8 cellular contexts compared by ENCODE assay signal in genomic region chr20:3222635-3223600, GRCh38. TPM values are rescaled to one million over a fixed set of nuclear protein-coding genes. Genes with fewer than 3 reads are reported as not detected.
DNase-seq lines count a peak whose midpoint lies in the region; ATAC-seq and TF ChIP-seq lines count a peak whose summit lies in the region.

No MANE protein-coding gene starts in this region.

- H3K9ac ChIP-seq in MM.1S (ENCODE audit: low read length), result no peak overlapping the region

- no peaks in the 10 kb centered on the region for H3K27me3 ChIP-seq in CD4-positive, CD25-positive, alpha-beta regulatory T cell (ENCODE audit: control insufficient read depth, insufficient read depth, low read length)
- no peaks in the 10 kb centered on the region for H3K27me3 ChIP-seq in MM.1S (replicated peaks; ENCODE audit: insufficient read depth, low read length)

- H3K4me1 ChIP-seq in CD4-positive, CD25-positive, alpha-beta regulatory T cell (ENCODE audit: control insufficient read depth, insufficient read depth, low read length, poor library complexity, severe bottlenecking), result peaks cover 19% of the 10 kb centered on the region
- H3K4me1 ChIP-seq in MM.1S (ENCODE audit: low read length), result no peaks in the 10 kb centered on the region

- peaks cover 28% of the 10 kb centered on the region for H3K36me3 ChIP-seq in CD4-positive, CD25-positive, alpha-beta regulatory T cell (ENCODE audit: control insufficient read depth, insufficient read depth, low read length)
- no peaks in the 10 kb centered on the region for H3K36me3 ChIP-seq in MM.1S (replicated peaks; ENCODE audit: insufficient read depth, low read length)

- no peaks in the 10 kb centered on the region for H4K20me1 ChIP-seq in MM.1S (ENCODE audit: insufficient read depth, low read length)

- H3K4me2 ChIP-seq in MM.1S (ENCODE audit: low read depth, low read length), result no peak overlapping the region

- peak overlapping the region in 2 of 4 donors; percentile 32 to 61 for H3K4me3 Mint-ChIP-seq in CD4-positive, CD25-positive, alpha-beta regulatory T cell
- H3K4me3 Mint-ChIP-seq in type B pancreatic cell, result no peak overlapping the region

- ATAC-seq in CD4-positive, CD25-positive, alpha-beta regulatory T cell (ENCODE audit: low read depth in 2 of 2), result peak; percentile 66 to 81
- peak; percentile 72 for ATAC-seq in GM19468 (IDR thresholded peaks at IDR 0.05; ENCODE audit: extremely low read depth, unreplicated experiment)

- H3K9me2 ChIP-seq in MM.1S (replicated peaks; ENCODE audit: insufficient read depth, low read length), result no peaks in the 10 kb centered on the region

- H3K4me3 ChIP-seq in CD4-positive, CD25-positive, alpha-beta regulatory T cell (ENCODE audit: low read depth, low read length), result no peak overlapping the region
- H3K4me3 ChIP-seq in coronary artery, result no peak overlapping the region
- no peak overlapping the region for H3K4me3 ChIP-seq in MM.1S (ENCODE audit: low read length)

- H3K27ac ChIP-seq in CD4-positive, CD25-positive, alpha-beta regulatory T cell (ENCODE audit: insufficient read depth, low read length, poor library complexity, severe bottlenecking), result no peak overlapping the region
- no peak overlapping the region for H3K27ac ChIP-seq in coronary artery
- H3K27ac ChIP-seq in MM.1S (ENCODE audit: low read length), result no peak overlapping the region

- peak overlapping the region; percentile 64 to 78 (median 78) for H3K27ac Mint-ChIP-seq in CD4-positive, CD25-positive, alpha-beta regulatory T cell
- H3K27ac Mint-ChIP-seq in type B pancreatic cell, result no peak overlapping the region

- no peaks in the 10 kb centered on the region for H3K79me2 ChIP-seq in MM.1S (ENCODE audit: low read length)

- H3K9me3 ChIP-seq in CD4-positive, CD25-positive, alpha-beta regulatory T cell (ENCODE audit: control insufficient read depth in 2 of 2, low read length in 2 of 2), result no peaks in the 10 kb centered on the region
- no peaks in the 10 kb centered on the region for H3K9me3 ChIP-seq in MM.1S (replicated peaks; ENCODE audit: insufficient read depth, low read length)

- no peaks in the 10 kb centered on the region for H3K9me3 Mint-ChIP-seq in CD4-positive, CD25-positive, alpha-beta regulatory T cell
- no peaks in the 10 kb centered on the region for H3K9me3 Mint-ChIP-seq in type B pancreatic cell

- DNase-seq in CD4-positive, CD25-positive, alpha-beta regulatory T cell, result peak in 2 of 3 donors; percentile 51 to 86
- peak; percentile 99 for DNase-seq in NCI-H345 (lab: John Stamatoyannopoulos, UW)
- DNase-seq in dermis microvascular lymphatic vessel endothelial cell (ENCODE audit: low read depth in 2 of 2), result peak; percentile 68 to 72
- no peak for DNase-seq in coronary artery (ENCODE audit: low spot score)
- DNase-seq in type B pancreatic cell (ENCODE audit: extremely low spot score, unreplicated experiment), result no peak
- DNase-seq in MM.1S, result no peak
- no peak for DNase-seq in SW 1271 (lab: John Stamatoyannopoulos, UW)

- H3F3A ChIP-seq in MM.1S (ENCODE audit: insufficient read depth, low read length), result no peaks in the 10 kb centered on the region

- H3K27me3 Mint-ChIP-seq in CD4-positive, CD25-positive, alpha-beta regulatory T cell, result no peaks in the 10 kb centered on the region
- H3K27me3 Mint-ChIP-seq in type B pancreatic cell, result no peaks in the 10 kb centered on the region

- peaks cover 6% of the 10 kb centered on the region for H3K36me3 Mint-ChIP-seq in CD4-positive, CD25-positive, alpha-beta regulatory T cell
- H3K36me3 Mint-ChIP-seq in type B pancreatic cell, result peaks cover 5% of the 10 kb centered on the region

- peaks cover 0 to 35% (median 6%) of the 10 kb centered on the region in 4 donors for H3K4me1 Mint-ChIP-seq in CD4-positive, CD25-positive, alpha-beta regulatory T cell
- H3K4me1 Mint-ChIP-seq in type B pancreatic cell (ENCODE audit: unreplicated experiment), result no peaks in the 10 kb centered on the region

- H2AFZ ChIP-seq in MM.1S (ENCODE audit: low read length), result no peak overlapping the region

- TF ChIP-seq CTCF in coronary artery (IDR thresholded peaks at IDR 0.05) (no peak), type B pancreatic cell (conservative IDR thresholded peaks at IDR 0.05) (no peak), MM.1S (IDR thresholded peaks at IDR 0.05; ENCODE audit: low read length) (no peak)

RNA-seq across cellular contexts. Expression of gene ITPA, which starts 13.6 kb away (rescaled TPM):
- 51.1 TPM for total RNA-seq in CD4-positive, CD25-positive, alpha-beta regulatory T cell
- 10 to 100 TPM; 56.6 to 97.1 (median 88.5) TPM for polyA plus RNA-seq in CD4-positive, CD25-positive, alpha-beta regulatory T cell
- 42.4 and 43.0 TPM in 2 replicates for total RNA-seq in dermis microvascular lymphatic vessel endothelial cell
- total RNA-seq in type B pancreatic cell (ENCODE audit: low replicate concordance), result 51.7 and 59.7 TPM in 2 replicates

RNA-seq across cellular contexts. Expression of gene SLC4A11, which starts 16.1 kb away (rescaled TPM):
- 0.52 TPM for total RNA-seq in CD4-positive, CD25-positive, alpha-beta regulatory T cell
- under 1 TPM in 1 of 4 donors, not detected in 3; 0.51 TPM for polyA plus RNA-seq in CD4-positive, CD25-positive, alpha-beta regulatory T cell
- total RNA-seq in dermis microvascular lymphatic vessel endothelial cell, result 6.9 and 26.0 TPM in 2 replicates
- 5.8 and 6.9 TPM in 2 replicates for total RNA-seq in type B pancreatic cell (ENCODE audit: low replicate concordance)

RNA-seq across cellular contexts. Expression of gene DDRGK1, which starts 18.4 kb away (rescaled TPM):
- total RNA-seq in CD4-positive, CD25-positive, alpha-beta regulatory T cell, result 39.2 TPM
- 10 to 100 TPM; 44.7 to 53.8 (median 49.5) TPM for polyA plus RNA-seq in CD4-positive, CD25-positive, alpha-beta regulatory T cell
- 21.7 and 30.8 TPM in 2 replicates for total RNA-seq in dermis microvascular lymphatic vessel endothelial cell
- total RNA-seq in type B pancreatic cell (ENCODE audit: low replicate concordance), result 56.7 and 61.6 TPM in 2 replicates

RNA-seq across cellular contexts. Expression of gene LZTS3, which starts 49.6 kb away (rescaled TPM):
- 24.2 TPM for total RNA-seq in CD4-positive, CD25-positive, alpha-beta regulatory T cell
- 1 to 10 TPM; 1.0 to 2.3 (median 1.1) TPM for polyA plus RNA-seq in CD4-positive, CD25-positive, alpha-beta regulatory T cell
- total RNA-seq in dermis microvascular lymphatic vessel endothelial cell, result 3.5 and 7.6 TPM in 2 replicates
- 17.2 and 17.3 TPM in 2 replicates for total RNA-seq in type B pancreatic cell (ENCODE audit: low replicate concordance)

Comparison
In these comparisons a context has a peak if more than half of its experiments do, and no peak if none do; other contexts are left out.
1. DNase-seq: peak in CD4-positive, CD25-positive, alpha-beta regulatory T cell (2 of 3), NCI-H345 (single experiment) and dermis microvascular lymphatic vessel endothelial cell (2 of 2); none in coronary artery (single experiment), type B pancreatic cell (single experiment), MM.1S (single experiment) and SW 1271 (0 of 2).